ENCODE assay signal across 14 cellular contexts in genomic region chr5:127987354-127988148, GRCh38.
DNase-seq lines count a peak whose midpoint lies in the region; ATAC-seq, FAIRE-seq and TF ChIP-seq lines count a peak whose summit lies in the region.
"Had no signal": no experiment of that assay in that cellular context is flagged by ENCODE, and none has a peak within 500 bp of the region (broad histone marks: within the 10 kb centered on the region; RNA-seq: fewer than 3 reads in every experiment).

No MANE protein-coding gene starts in this region.

- H3K4me1 Mint-ChIP-seq in T-helper 17 cell = no peaks in the 10 kb centered on the region

- H3K4me1 ChIP-seq in A549 (peaks cover 17% of the 10 kb centered on the region), SK-N-SH (ENCODE audit: control insufficient read depth in 1 of 2, insufficient read depth in 2 of 2, low read depth in 1 of 2, low read length in 1 of 2) (peaks cover 7 to 13% of the 10 kb centered on the region in 2 experiments; a peak in 3 of 4 replicates), heart left ventricle (peaks cover 0 to 16% (median 12%) of the 10 kb centered on the region in 12 donors)
- H3K4me1 ChIP-seq: lower lobe of right lung had no signal

- H3K4me3 ChIP-seq in A549 (no peak overlapping the region), SK-N-SH (ENCODE audit: low read depth in 2 of 2, low read length in 1 of 2) (no peak overlapping the region), heart left ventricle (no peak overlapping the region)
- H3K4me3 ChIP-seq: lower lobe of right lung, suprapubic skin had no signal

- TF ChIP-seq RAD21 in A549 (conservative IDR thresholded peaks at IDR 0.05 in 1 of 2, IDR thresholded peaks at IDR 0.05 in 1 of 2) (no peak), SK-N-SH (IDR thresholded peaks at IDR 0.05; ENCODE audit: low read length) (no peak)

- H3K4me3 Mint-ChIP-seq in T-helper 17 cell = no peak overlapping the region
- H3K4me3 Mint-ChIP-seq: activated CD8-positive, alpha-beta T cell treated with anti-CD3 and anti-CD28 coated beads for 36 hours; natural killer cell treated with Interleukin-12 subunit alpha and Interleukin-12 subunit beta and Interleukin-15 and Interleukin-18, amount 100 ng/mL, for 72 hours had no signal

- no peaks in the 10 kb centered on the region for H3K36me3 Mint-ChIP-seq in T-helper 17 cell (ENCODE audit: low read depth)
- H3K36me3 Mint-ChIP-seq: natural killer cell treated with Interleukin-12 subunit alpha and Interleukin-12 subunit beta and Interleukin-15 and Interleukin-18, amount 100 ng/mL, for 72 hours had no signal

- DNase-seq in A549 (ENCODE audit: low read depth in 1 of 2, low spot score in 1 of 2) (no peak), H4 (ENCODE audit: low spot score) (peak; percentile 24), SK-N-SH (no peak), heart left ventricle (no peak), T-helper 17 cell (no peak), NK-92 (lab: John Stamatoyannopoulos, UW; ENCODE audit: unreplicated experiment) (no peak), hepatic stellate cell (ENCODE audit: low spot score) (no peak)
- DNase-seq: activated CD8-positive, alpha-beta T cell treated with anti-CD3 and anti-CD28 coated beads for 36 hours; H7; lower lobe of right lung had no signal

- POLR2A ChIA-PET in A549 (lab: Yijun Ruan, JAX) = no interaction called here
- POLR2A ChIA-PET in SK-N-SH (lab: Yijun Ruan, JAX) = no interaction called here

- peaks cover 0 to 2% of the 10 kb centered on the region in 2 experiments for H3K36me3 ChIP-seq in SK-N-SH (replicated peaks in 1 of 2; ENCODE audit: control insufficient read depth in 1 of 2, insufficient read depth in 2 of 2, low read length in 1 of 2)
- H3K36me3 ChIP-seq in heart left ventricle = no peaks in the 10 kb centered on the region
- H3K36me3 ChIP-seq: lower lobe of right lung, suprapubic skin had no signal

- intact Hi-C loops in heart left ventricle (cut with DNase I) = no loop called here

- H2AFZ ChIP-seq in SK-N-SH (ENCODE audit: low read depth) = no peak overlapping the region

- no peak for TF ChIP-seq POLR2A in A549 (IDR thresholded peaks at IDR 0.05; ENCODE audit: low read length)
- no peak for TF ChIP-seq POLR2A in heart left ventricle (IDR thresholded peaks at IDR 0.05)

- ATAC-seq in A549 (peak; percentile 77 to 86), heart left ventricle (peak; percentile 43 to 68 (median 55)), T-helper 17 cell (no peak), HG03354 (IDR thresholded peaks at IDR 0.05; ENCODE audit: poor library complexity, severe bottlenecking, unreplicated experiment) (no peak)
- ATAC-seq: activated CD8-positive, alpha-beta T cell treated with anti-CD3 and anti-CD28 coated beads for 36 hours; natural killer cell treated with Interleukin-12 subunit alpha and Interleukin-12 subunit beta and Interleukin-15 and Interleukin-18, amount 100 ng/mL, for 72 hours had no signal

- no peaks in the 10 kb centered on the region for H3K9me3 ChIP-seq in A549
- no peaks in the 10 kb centered on the region for H3K9me3 ChIP-seq in SK-N-SH
- peaks cover 0 to 7% (median 0%) of the 10 kb centered on the region in 12 donors for H3K9me3 ChIP-seq in heart left ventricle
- no peaks in the 10 kb centered on the region for H3K9me3 ChIP-seq in T-helper 17 cell (ENCODE audit: control insufficient read depth, low read length, poor library complexity, severe bottlenecking)
- H3K9me3 ChIP-seq: lower lobe of right lung, suprapubic skin had no signal

- 0 out of 2 replicates have a peak, but pooled peaks cover 8% of the 10 kb centered on the region for H3K79me2 ChIP-seq in SK-N-SH (ENCODE audit: insufficient read depth)

- TF ChIP-seq CTCF in A549 (IDR thresholded peaks at IDR 0.05) (no peak), SK-N-SH (IDR thresholded peaks at IDR 0.05) (no peak), heart left ventricle (IDR thresholded peaks at IDR 0.05) (no peak)

- peaks cover 18% of the 10 kb centered on the region for H3F3A ChIP-seq in SK-N-SH (replicated peaks; ENCODE audit: insufficient read depth)

- H3K27ac ChIP-seq in A549 = peak overlapping the region; percentile 80 to 82
- H3K27ac ChIP-seq in SK-N-SH (ENCODE audit: low read depth in 2 of 2, low read length in 1 of 2) = peak overlapping the region; percentile 79 to 84
- peak overlapping the region in 1 of 12 donors; percentile 4 for H3K27ac ChIP-seq in heart left ventricle
- H3K27ac ChIP-seq: KMS-11, lower lobe of right lung, suprapubic skin had no signal

- H4K20me1 ChIP-seq in SK-N-SH (ENCODE audit: insufficient read depth) = no peaks in the 10 kb centered on the region

- TF ChIP-seq EP300 in A549 (IDR thresholded peaks at IDR 0.05) (no peak), SK-N-SH (IDR thresholded peaks at IDR 0.05; ENCODE audit: borderline replicate concordance in 1 of 2, low read depth in 1 of 2, low read length in 1 of 2) (no peak)

- no peak overlapping the region for H3K9ac ChIP-seq in SK-N-SH
- H3K9ac ChIP-seq: KMS-11 had no signal

- H3K27me3 Mint-ChIP-seq in T-helper 17 cell = no peaks in the 10 kb centered on the region
- H3K27me3 Mint-ChIP-seq: activated CD8-positive, alpha-beta T cell treated with anti-CD3 and anti-CD28 coated beads for 36 hours; natural killer cell treated with Interleukin-12 subunit alpha and Interleukin-12 subunit beta and Interleukin-15 and Interleukin-18, amount 100 ng/mL, for 72 hours had no signal

- H3K9me2 ChIP-seq in SK-N-SH = no peaks in the 10 kb centered on the region

- FAIRE-seq in A549 (lab: Jason Lieb, UNC) = peak; percentile 63

- no peak overlapping the region for H3K27ac Mint-ChIP-seq in T-helper 17 cell
- H3K27ac Mint-ChIP-seq: activated CD8-positive, alpha-beta T cell treated with anti-CD3 and anti-CD28 coated beads for 36 hours; natural killer cell treated with Interleukin-12 subunit alpha and Interleukin-12 subunit beta and Interleukin-15 and Interleukin-18, amount 100 ng/mL, for 72 hours had no signal

- H3K27me3 ChIP-seq in SK-N-SH (ENCODE audit: insufficient read depth) (no peaks in the 10 kb centered on the region), heart left ventricle (no peaks in the 10 kb centered on the region)
- H3K27me3 ChIP-seq: suprapubic skin had no signal

- peak overlapping the region; percentile 61 for H3K4me2 ChIP-seq in A549
- H3K4me2 ChIP-seq in SK-N-SH = peak overlapping the region; percentile 55
- H3K4me2 ChIP-seq: KMS-11 had no signal

- WGBS in A549 (ENCODE audit: missing lambda C conversion rate) = 61% methylated on average over 2 of the region's 2 CpGs
- 79% methylated on average over 2 of the region's 2 CpGs for WGBS in SK-N-SH (ENCODE audit: low lambda C conversion rate)
- WGBS in heart left ventricle, 4 donors = 96 to 98% (median 98%) methylated on average over 2 of the region's 2 CpGs

- CTCF ChIA-PET in A549 (lab: Yijun Ruan, JAX) = interaction anchor here (0.6 to 1.1 kb wide), 5 partner anchors 34 to 1444 kb away, joined by 3 to 4 read pairs (median 3); no protein-coding TSS in a partner anchor
- CTCF ChIA-PET in SK-N-SH (lab: Yijun Ruan, JAX) = interaction anchor here (1.0 to 1.4 kb wide), 2 partner anchors 14 to 96 kb away, joined by 3 to 6 read pairs; no protein-coding TSS in a partner anchor

TF ChIP-seq in A549, 52 proteins besides CTCF, POLR2A, EP300 and RAD21 (continues in another document):
- TF ChIP-seq BHLHE40 (IDR thresholded peaks at IDR 0.05; ENCODE audit: low read depth, low read length) (no peak), ELK1 (IDR thresholded peaks at IDR 0.05; ENCODE audit: low read depth, low read length) (no peak), RFX5 (IDR thresholded peaks at IDR 0.05) (no peak), FOXS1 (CRISPR knock-in tag; IDR thresholded peaks at IDR 0.05) (0 out of 2 replicates have a peak, but pooled peaks have one; percentile 16), CHD4 (IDR thresholded peaks at IDR 0.05; ENCODE audit: borderline replicate concordance) (no peak), TP53 (CRISPR knock-in tag; IDR thresholded peaks at IDR 0.05) (no peak), ZC3H11A (IDR thresholded peaks at IDR 0.05) (no peak)

TF ChIP-seq in SK-N-SH, 30 proteins besides CTCF, POLR2A, EP300 and RAD21:
- no peak for TF ChIP-seq JUND (IDR thresholded peaks at IDR 0.05)

Comparison
In these comparisons a context has a peak if more than half of its experiments do, and no peak if none do; other contexts are left out.
1. ATAC-seq: peak in A549 (2 of 2) and heart left ventricle (4 of 4); none in T-helper 17 cell (single experiment) and HG03354 (single experiment).